In the genomic region with DNA sequence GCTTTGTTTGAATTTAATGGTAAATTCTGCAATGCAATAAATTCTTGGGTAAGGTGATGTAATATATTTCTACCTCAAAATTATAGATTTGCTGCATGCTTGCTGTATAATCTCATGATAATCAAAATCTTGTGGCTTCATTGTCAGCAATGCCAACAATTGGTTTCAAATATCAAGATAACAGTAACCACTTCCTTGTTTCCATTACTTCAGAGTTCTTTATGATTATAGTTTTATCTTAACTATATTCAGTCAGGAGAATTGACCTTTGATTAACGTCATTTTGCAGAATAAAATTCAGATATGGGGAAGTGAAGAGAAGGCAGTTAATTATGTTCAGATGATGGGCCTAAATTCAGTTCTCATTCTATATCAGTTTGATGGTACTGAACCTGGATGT, we compare ENCODE assay signal across 28 cellular contexts. TPM values are rescaled to one million over a fixed set of nuclear protein-coding genes. Genes with fewer than 3 reads are reported as not detected.
"Had no signal": no experiment of that assay in that cellular context is flagged by ENCODE, and none has a peak within 500 bp of the region (broad histone marks: within the 10 kb centered on the region; RNA-seq: fewer than 3 reads in every experiment).

No MANE protein-coding gene starts in this region.

- H3K36me3 Mint-ChIP-seq: activated naive CD4-positive, alpha-beta T cell treated with anti-CD3 and anti-CD28 coated beads, Interleukin-2, amount 50 U/mL, for 72 hours; WTC11 had no signal

- H3K4me1 Mint-ChIP-seq: WTC11 had no signal

- H3K27me3 Mint-ChIP-seq: activated naive CD8-positive, alpha-beta T cell treated with anti-CD3 and anti-CD28 coated beads, Interleukin-2, amount 50 U/mL, for 24 hours; activated T-cell treated with anti-CD3 and anti-CD28 coated beads, Interleukin-2, amount 50 U/mL, for 24 hours had no signal

- H3K4me3 Mint-ChIP-seq: activated CD8-positive, alpha-beta T cell treated with anti-CD3 and anti-CD28 coated beads, Interleukin-2, amount 10 ng/mL, durations not matched to agents 7 days and 5 days; activated naive CD8-positive, alpha-beta T cell treated with anti-CD3 and anti-CD28 coated beads, Interleukin-2, amount 50 U/mL, for 24 hours; activated T-cell treated with anti-CD3 and anti-CD28 coated beads, Interleukin-2, amount 50 U/mL, for 24 hours; WTC11 had no signal

- ATAC-seq: activated CD8-positive, alpha-beta T cell treated with anti-CD3 and anti-CD28 coated beads, Interleukin-2, amount 10 ng/mL, durations not matched to agents 7 days and 5 days; activated naive CD4-positive, alpha-beta T cell treated with anti-CD3 and anti-CD28 coated beads, Interleukin-2, amount 50 U/mL, for 72 hours; activated naive CD8-positive, alpha-beta T cell treated with anti-CD3 and anti-CD28 coated beads, Interleukin-2, amount 50 U/mL, for 24 hours; WTC11 had no signal

- H3K27ac Mint-ChIP-seq: activated CD8-positive, alpha-beta T cell treated with anti-CD3 and anti-CD28 coated beads, Interleukin-2, amount 10 ng/mL, durations not matched to agents 7 days and 5 days; activated naive CD4-positive, alpha-beta T cell treated with anti-CD3 and anti-CD28 coated beads, Interleukin-2, amount 50 U/mL, for 72 hours; activated naive CD8-positive, alpha-beta T cell treated with anti-CD3 and anti-CD28 coated beads, Interleukin-2, amount 50 U/mL, for 24 hours; activated T-cell treated with anti-CD3 and anti-CD28 coated beads, Interleukin-2, amount 50 U/mL, for 24 hours; WTC11 had no signal

- DNase-seq: activated CD4-positive, alpha-beta T cell treated with anti-CD3 and anti-CD28 coated beads for 48 hours; activated CD4-positive, alpha-beta T cell treated with anti-CD3 and anti-CD28 coated beads, Interleukin-2, amount 50 U/mL, for 4 hours; activated CD4-positive, CD25-positive, alpha-beta regulatory T cell treated with anti-CD3 and anti-CD28 coated beads, Interleukin-2, amount 50 U/mL, for 72 hours; activated CD8-positive, alpha-beta memory T cell treated with anti-CD3 and anti-CD28 coated beads, Interleukin-2, amount 50 U/mL, for 48 hours; activated CD8-positive, alpha-beta T cell treated with anti-CD3 and anti-CD28 coated beads, Interleukin-2, amount 10 ng/mL, durations not matched to agents 7 days and 5 days; activated effector memory CD4-positive, alpha-beta T cell treated with anti-CD3 and anti-CD28 coated beads, Interleukin-2, amount 50 U/mL, for 16 hours; activated naive CD4-positive, alpha-beta T cell treated with Interleukin-2 at 50 U/mL for 16 hours; activated naive CD8-positive, alpha-beta T cell treated with anti-CD3 and anti-CD28 coated beads, Interleukin-2, amount 50 U/mL, for 24 hours; activated T-cell treated with anti-CD3 and anti-CD28 coated beads, Interleukin-2, amount 50 U/mL, for 24 hours; amygdala; cerebellar nuclear complex; IMR-90; Kasumi-1; KBM-7; NCI-H1105; NCI-H1436; NCI-H1694 treated with DMSO at 0.1 percent for 48 hours; NCI-H2029 treated with DMSO at 0.1 percent for 48 hours; NCI-H510A treated with DMSO at 0.1 percent for 48 hours; NCI-H69; NK-92 treated with Interleukin-12 subunit alpha and Interleukin-12 subunit beta, amount 100 ng/mL, for 24 hours; SIG-M5; SW 1271 had no signal

- H3K9me3 Mint-ChIP-seq: activated naive CD4-positive, alpha-beta T cell treated with anti-CD3 and anti-CD28 coated beads, Interleukin-2, amount 50 U/mL, for 72 hours; activated naive CD8-positive, alpha-beta T cell treated with anti-CD3 and anti-CD28 coated beads, Interleukin-2, amount 50 U/mL, for 24 hours had no signal

RNA-seq across cellular contexts. Expression of a gene that starts 30.2 kb away (rescaled TPM):
- total RNA-seq: activated CD8-positive, alpha-beta T cell treated with anti-CD3 and anti-CD28 coated beads, Interleukin-2, amount 10 ng/mL, durations not matched to agents 7 days and 5 days; activated naive CD4-positive, alpha-beta T cell treated with anti-CD3 and anti-CD28 coated beads, Interleukin-2, amount 50 U/mL, for 72 hours; cardiac septum; IMR-90; RPMI7951; T-helper 1 cell treated with Interleukin-12 subunit alpha and Interleukin-12 subunit beta and Interleukin-4 antibody, amounts not matched to agents 30 ng/mL and 1 ng/mL, for 36 hours; WTC11 had no signal

RNA-seq across cellular contexts. Expression of a gene that starts 31.4 kb away (rescaled TPM):
- total RNA-seq: activated CD8-positive, alpha-beta T cell treated with anti-CD3 and anti-CD28 coated beads, Interleukin-2, amount 10 ng/mL, durations not matched to agents 7 days and 5 days; activated naive CD4-positive, alpha-beta T cell treated with anti-CD3 and anti-CD28 coated beads, Interleukin-2, amount 50 U/mL, for 72 hours; cardiac septum; IMR-90; RPMI7951; T-helper 1 cell treated with Interleukin-12 subunit alpha and Interleukin-12 subunit beta and Interleukin-4 antibody, amounts not matched to agents 30 ng/mL and 1 ng/mL, for 36 hours; WTC11 had no signal
